1 cellular context compared by ENCODE assay signal in the genomic region with DNA sequence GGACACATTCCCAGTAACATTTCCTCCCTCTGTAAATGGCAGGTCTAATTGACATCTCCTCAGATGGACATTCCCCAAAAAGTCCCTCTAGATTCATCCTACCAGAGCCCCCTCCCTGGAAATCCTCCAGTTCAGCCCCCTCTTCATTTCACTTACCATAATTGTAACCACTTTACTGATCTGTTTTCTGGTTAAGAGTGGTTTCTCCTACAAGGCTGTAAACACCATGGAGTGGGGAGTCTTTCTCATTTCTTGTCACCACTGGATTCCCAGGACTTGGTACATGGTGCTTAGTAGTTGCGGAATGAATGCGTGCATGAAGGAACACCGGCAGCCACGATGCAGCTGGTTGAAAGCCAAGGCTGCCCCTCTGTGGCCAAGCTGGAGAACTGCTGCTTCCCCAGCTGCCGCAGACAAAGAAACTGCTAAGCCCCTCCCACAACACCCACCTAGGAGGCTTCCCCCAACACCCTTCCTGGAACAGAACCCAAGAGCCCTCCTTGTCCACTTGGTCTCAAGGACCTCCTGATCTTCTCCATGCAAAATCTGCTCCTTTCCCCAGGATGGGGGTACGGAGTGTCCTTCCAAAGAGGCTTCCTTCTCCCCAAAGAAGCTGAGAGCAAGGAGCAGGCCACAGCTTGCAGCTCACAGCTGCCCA.
TF ChIP-seq lines count a peak whose summit lies in the region.

No MANE protein-coding gene starts in this region.

TF ChIP-seq in K562, 482 proteins besides CTCF, POLR2A, EP300 and RAD21 (continued from another document and continues in another):
- TF ChIP-seq, protein P1, sequence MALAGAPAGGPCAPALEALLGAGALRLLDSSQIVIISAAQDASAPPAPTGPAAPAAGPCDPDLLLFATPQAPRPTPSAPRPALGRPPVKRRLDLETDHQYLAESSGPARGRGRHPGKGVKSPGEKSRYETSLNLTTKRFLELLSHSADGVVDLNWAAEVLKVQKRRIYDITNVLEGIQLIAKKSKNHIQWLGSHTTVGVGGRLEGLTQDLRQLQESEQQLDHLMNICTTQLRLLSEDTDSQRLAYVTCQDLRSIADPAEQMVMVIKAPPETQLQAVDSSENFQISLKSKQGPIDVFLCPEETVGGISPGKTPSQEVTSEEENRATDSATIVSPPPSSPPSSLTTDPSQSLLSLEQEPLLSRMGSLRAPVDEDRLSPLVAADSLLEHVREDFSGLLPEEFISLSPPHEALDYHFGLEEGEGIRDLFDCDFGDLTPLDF (CRISPR knock-in tag; IDR thresholded peaks at IDR 0.05) = no peak; the same call in 1 of the 2 replicates
- TF ChIP-seq NUFIP1 (IDR thresholded peaks at IDR 0.05; ENCODE audit: partially characterized antibody) = no peak
- TF ChIP-seq ZNF644 (tag; IDR thresholded peaks at IDR 0.05; ENCODE audit: low read depth) = no peak
- no peak for TF ChIP-seq ZNF717 (CRISPR knock-in tag; IDR thresholded peaks at IDR 0.05)
- TF ChIP-seq, protein P2, sequence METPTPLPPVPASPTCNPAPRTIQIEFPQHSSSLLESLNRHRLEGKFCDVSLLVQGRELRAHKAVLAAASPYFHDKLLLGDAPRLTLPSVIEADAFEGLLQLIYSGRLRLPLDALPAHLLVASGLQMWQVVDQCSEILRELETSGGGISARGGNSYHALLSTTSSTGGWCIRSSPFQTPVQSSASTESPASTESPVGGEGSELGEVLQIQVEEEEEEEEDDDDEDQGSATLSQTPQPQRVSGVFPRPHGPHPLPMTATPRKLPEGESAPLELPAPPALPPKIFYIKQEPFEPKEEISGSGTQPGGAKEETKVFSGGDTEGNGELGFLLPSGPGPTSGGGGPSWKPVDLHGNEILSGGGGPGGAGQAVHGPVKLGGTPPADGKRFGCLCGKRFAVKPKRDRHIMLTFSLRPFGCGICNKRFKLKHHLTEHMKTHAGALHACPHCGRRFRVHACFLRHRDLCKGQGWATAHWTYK (CRISPR knock-in tag; IDR thresholded peaks at IDR 0.05) = peak; percentile 69; the same call in 1 of the 2 replicates
- TF ChIP-seq ZNF24 (IDR thresholded peaks at IDR 0.05) = peak; percentile 99
- TF ChIP-seq ZFP91 (CRISPR knock-in tag; IDR thresholded peaks at IDR 0.05) = no peak
- TF ChIP-seq, protein P3, sequence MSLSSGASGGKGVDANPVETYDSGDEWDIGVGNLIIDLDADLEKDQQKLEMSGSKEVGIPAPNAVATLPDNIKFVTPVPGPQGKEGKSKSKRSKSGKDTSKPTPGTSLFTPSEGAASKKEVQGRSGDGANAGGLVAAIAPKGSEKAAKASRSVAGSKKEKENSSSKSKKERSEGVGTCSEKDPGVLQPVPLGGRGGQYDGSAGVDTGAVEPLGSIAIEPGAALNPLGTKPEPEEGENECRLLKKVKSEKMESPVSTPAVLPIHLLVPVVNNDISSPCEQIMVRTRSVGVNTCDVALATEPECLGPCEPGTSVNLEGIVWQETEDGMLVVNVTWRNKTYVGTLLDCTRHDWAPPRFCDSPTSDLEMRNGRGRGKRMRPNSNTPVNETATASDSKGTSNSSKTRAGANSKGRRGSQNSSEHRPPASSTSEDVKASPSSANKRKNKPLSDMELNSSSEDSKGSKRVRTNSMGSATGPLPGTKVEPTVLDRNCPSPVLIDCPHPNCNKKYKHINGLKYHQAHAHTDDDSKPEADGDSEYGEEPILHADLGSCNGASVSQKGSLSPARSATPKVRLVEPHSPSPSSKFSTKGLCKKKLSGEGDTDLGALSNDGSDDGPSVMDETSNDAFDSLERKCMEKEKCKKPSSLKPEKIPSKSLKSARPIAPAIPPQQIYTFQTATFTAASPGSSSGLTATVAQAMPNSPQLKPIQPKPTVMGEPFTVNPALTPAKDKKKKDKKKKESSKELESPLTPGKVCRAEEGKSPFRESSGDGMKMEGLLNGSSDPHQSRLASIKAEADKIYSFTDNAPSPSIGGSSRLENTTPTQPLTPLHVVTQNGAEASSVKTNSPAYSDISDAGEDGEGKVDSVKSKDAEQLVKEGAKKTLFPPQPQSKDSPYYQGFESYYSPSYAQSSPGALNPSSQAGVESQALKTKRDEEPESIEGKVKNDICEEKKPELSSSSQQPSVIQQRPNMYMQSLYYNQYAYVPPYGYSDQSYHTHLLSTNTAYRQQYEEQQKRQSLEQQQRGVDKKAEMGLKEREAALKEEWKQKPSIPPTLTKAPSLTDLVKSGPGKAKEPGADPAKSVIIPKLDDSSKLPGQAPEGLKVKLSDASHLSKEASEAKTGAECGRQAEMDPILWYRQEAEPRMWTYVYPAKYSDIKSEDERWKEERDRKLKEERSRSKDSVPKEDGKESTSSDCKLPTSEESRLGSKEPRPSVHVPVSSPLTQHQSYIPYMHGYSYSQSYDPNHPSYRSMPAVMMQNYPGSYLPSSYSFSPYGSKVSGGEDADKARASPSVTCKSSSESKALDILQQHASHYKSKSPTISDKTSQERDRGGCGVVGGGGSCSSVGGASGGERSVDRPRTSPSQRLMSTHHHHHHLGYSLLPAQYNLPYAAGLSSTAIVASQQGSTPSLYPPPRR (CRISPR knock-in tag; IDR thresholded peaks at IDR 0.05; ENCODE audit: borderline replicate concordance) = 0 out of 2 replicates have a peak, but pooled peaks have one; percentile 53
- TF ChIP-seq HMG20B (CRISPR knock-in tag; IDR thresholded peaks at IDR 0.05) = no peak
- no peak for TF ChIP-seq RAD51 (IDR thresholded peaks at IDR 0.05; ENCODE audit: borderline replicate concordance, low read depth)
- TF ChIP-seq, protein P4, sequence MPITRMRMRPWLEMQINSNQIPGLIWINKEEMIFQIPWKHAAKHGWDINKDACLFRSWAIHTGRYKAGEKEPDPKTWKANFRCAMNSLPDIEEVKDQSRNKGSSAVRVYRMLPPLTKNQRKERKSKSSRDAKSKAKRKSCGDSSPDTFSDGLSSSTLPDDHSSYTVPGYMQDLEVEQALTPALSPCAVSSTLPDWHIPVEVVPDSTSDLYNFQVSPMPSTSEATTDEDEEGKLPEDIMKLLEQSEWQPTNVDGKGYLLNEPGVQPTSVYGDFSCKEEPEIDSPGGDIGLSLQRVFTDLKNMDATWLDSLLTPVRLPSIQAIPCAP (CRISPR knock-in tag; IDR thresholded peaks at IDR 0.05; ENCODE audit: borderline replicate concordance) = no peak
- TF ChIP-seq STAT6 (CRISPR knock-in tag; IDR thresholded peaks at IDR 0.05) = peak; percentile 92; the same call in 1 of the 2 replicates
- no peak; the same call in 1 of the 2 replicates for TF ChIP-seq PHF8 (IDR thresholded peaks at IDR 0.05; ENCODE audit: borderline replicate concordance, low read length)
- TF ChIP-seq IFI16 (CRISPR knock-in tag; IDR thresholded peaks at IDR 0.05) = peak; percentile 87
- peak; percentile 96 for TF ChIP-seq KDM2B (CRISPR knock-in tag; IDR thresholded peaks at IDR 0.05)
- TF ChIP-seq ZNF551 (CRISPR knock-in tag; IDR thresholded peaks at IDR 0.05) = no peak
- TF ChIP-seq, protein P5, sequence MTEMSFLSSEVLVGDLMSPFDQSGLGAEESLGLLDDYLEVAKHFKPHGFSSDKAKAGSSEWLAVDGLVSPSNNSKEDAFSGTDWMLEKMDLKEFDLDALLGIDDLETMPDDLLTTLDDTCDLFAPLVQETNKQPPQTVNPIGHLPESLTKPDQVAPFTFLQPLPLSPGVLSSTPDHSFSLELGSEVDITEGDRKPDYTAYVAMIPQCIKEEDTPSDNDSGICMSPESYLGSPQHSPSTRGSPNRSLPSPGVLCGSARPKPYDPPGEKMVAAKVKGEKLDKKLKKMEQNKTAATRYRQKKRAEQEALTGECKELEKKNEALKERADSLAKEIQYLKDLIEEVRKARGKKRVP (CRISPR knock-in tag; IDR thresholded peaks at IDR 0.05) = no peak
- TF ChIP-seq ZNF695 (CRISPR knock-in tag; IDR thresholded peaks at IDR 0.05) = no peak
- TF ChIP-seq ASH1L (IDR thresholded peaks at IDR 0.05; ENCODE audit: borderline replicate concordance, low read depth, partially characterized antibody) = no peak
- no peak; the same call in 1 of the 2 replicates for TF ChIP-seq RFX5 (IDR thresholded peaks at IDR 0.05; ENCODE audit: low read depth, low read length)
- TF ChIP-seq, protein P6, sequence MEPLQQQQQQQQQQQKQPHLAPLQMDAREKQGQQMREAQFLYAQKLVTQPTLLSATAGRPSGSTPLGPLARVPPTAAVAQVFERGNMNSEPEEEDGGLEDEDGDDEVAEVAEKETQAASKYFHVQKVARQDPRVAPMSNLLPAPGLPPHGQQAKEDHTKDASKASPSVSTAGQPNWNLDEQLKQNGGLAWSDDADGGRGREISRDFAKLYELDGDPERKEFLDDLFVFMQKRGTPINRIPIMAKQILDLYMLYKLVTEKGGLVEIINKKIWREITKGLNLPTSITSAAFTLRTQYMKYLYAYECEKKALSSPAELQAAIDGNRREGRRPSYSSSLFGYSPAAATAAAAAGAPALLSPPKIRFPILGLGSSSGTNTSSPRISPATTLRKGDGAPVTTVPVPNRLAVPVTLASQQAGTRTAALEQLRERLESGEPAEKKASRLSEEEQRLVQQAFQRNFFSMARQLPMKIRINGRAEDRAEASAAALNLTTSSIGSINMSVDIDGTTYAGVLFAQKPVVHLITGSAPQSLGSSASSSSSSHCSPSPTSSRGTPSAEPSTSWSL (CRISPR knock-in tag; IDR thresholded peaks at IDR 0.05; ENCODE audit: borderline replicate concordance) = no peak
- no peak for TF ChIP-seq ZNF280B (CRISPR knock-in tag; IDR thresholded peaks at IDR 0.05)
- TF ChIP-seq PML (IDR thresholded peaks at IDR 0.05; ENCODE audit: low read length) = no peak; the same call in 1 of the 2 replicates
- TF ChIP-seq SIX5 (IDR thresholded peaks at IDR 0.05; ENCODE audit: borderline replicate concordance in 1 of 2, insufficient read depth in 1 of 2, low read depth in 1 of 2, low read length in 2 of 2) = no peak
- TF ChIP-seq TCF7L2 (IDR thresholded peaks at IDR 0.05; ENCODE audit: low read depth, low read length) = no peak
- no peak for TF ChIP-seq NCOR1 (IDR thresholded peaks at IDR 0.05)
- 0 out of 2 replicates have a peak, but pooled peaks have one; percentile 70 for TF ChIP-seq ZNF764 (CRISPR knock-in tag; IDR thresholded peaks at IDR 0.05; ENCODE audit: low read depth)
- TF ChIP-seq CBX5 (IDR thresholded peaks at IDR 0.05; ENCODE audit: borderline replicate concordance, low read depth) = no peak
- peak; percentile 29; the same call in 1 of the 2 replicates for TF ChIP-seq SIN3B (IDR thresholded peaks at IDR 0.05; ENCODE audit: low read depth)
- TF ChIP-seq, protein P7, sequence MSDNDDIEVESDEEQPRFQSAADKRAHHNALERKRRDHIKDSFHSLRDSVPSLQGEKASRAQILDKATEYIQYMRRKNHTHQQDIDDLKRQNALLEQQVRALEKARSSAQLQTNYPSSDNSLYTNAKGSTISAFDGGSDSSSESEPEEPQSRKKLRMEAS (CRISPR knock-in tag; IDR thresholded peaks at IDR 0.05) = peak; percentile 85
- TF ChIP-seq NFXL1 (CRISPR knock-in tag; IDR thresholded peaks at IDR 0.05) = no peak
- TF ChIP-seq ZNF263 (CRISPR knock-in tag; IDR thresholded peaks at IDR 0.05; ENCODE audit: borderline replicate concordance) = no peak
- peak; percentile 40; the same call in 1 of the 2 replicates for TF ChIP-seq ZNF134 (CRISPR knock-in tag; conservative IDR thresholded peaks at IDR 0.05)
- no peak; the same call in 1 of the 2 replicates for TF ChIP-seq MED1 (CRISPR knock-in tag; IDR thresholded peaks at IDR 0.05; ENCODE audit: borderline replicate concordance)
- peak; percentile 58 for TF ChIP-seq ZFP36 (IDR thresholded peaks at IDR 0.05; ENCODE audit: low read depth, low read length, partially characterized antibody)
- peak; percentile 75 to 85; a peak in 3 of 4 replicates for TF ChIP-seq TEAD1 (CRISPR knock-in tag; IDR thresholded peaks at IDR 0.05)
- TF ChIP-seq SUPT5H (IDR thresholded peaks at IDR 0.05) = no peak
